In genomic region chr22:49437356-49437755, GRCh38 we compare ENCODE assay signal across 34 cellular contexts.
"Had no signal": no experiment of that assay in that cellular context is flagged by ENCODE, and none has a peak within 500 bp of the region (broad histone marks: within the 10 kb centered on the region; RNA-seq: fewer than 3 reads in every experiment).

No MANE protein-coding gene starts in this region.

- DNase-seq: activated B cell treated with CpG ODN at 0.5 μM for 24 hours; activated CD4-positive, alpha-beta memory T cell treated with anti-CD3 and anti-CD28 coated beads, Interleukin-2, amount 10 ng/mL, durations not matched to agents 7 days and 5 days; activated CD4-positive, alpha-beta T cell treated with anti-CD3 and anti-CD28 coated beads for 1 hour; activated CD4-positive, alpha-beta T cell treated with anti-CD3 and anti-CD28 coated beads for 36 hours; activated CD4-positive, alpha-beta T cell treated with anti-CD3 and anti-CD28 coated beads for 48 hours; activated CD4-positive, alpha-beta T cell treated with anti-CD3 and anti-CD28 coated beads, Interleukin-2, amount 10 ng/mL, durations not matched to agents 7 days and 5 days; activated CD4-positive, alpha-beta T cell treated with anti-CD3 and anti-CD28 coated beads, Interleukin-2, amount 50 U/mL, for 48 hours; activated CD8-positive, alpha-beta memory T cell treated with anti-CD3 and anti-CD28 coated beads for 24 hours; activated CD8-positive, alpha-beta memory T cell treated with anti-CD3 and anti-CD28 coated beads, Interleukin-2, amount 10 ng/mL, durations not matched to agents 7 days and 5 days; activated CD8-positive, alpha-beta memory T cell treated with anti-CD3 and anti-CD28 coated beads, Interleukin-2, amount 50 U/mL, for 48 hours; activated CD8-positive, alpha-beta T cell treated with anti-CD3 and anti-CD28 coated beads, Interleukin-2, amount 10 ng/mL, durations not matched to agents 7 days and 5 days; activated gamma-delta T cell; activated naive CD4-positive, alpha-beta T cell treated with anti-CD3 and anti-CD28 coated beads, Interleukin-2, amount 10 ng/mL, durations not matched to agents 7 days and 5 days; activated naive CD4-positive, alpha-beta T cell treated with Interleukin-2 at 50 U/mL for 16 hours; activated naive CD8-positive, alpha-beta T cell treated with anti-CD3 and anti-CD28 coated beads, Interleukin-2, amount 10 ng/mL, durations not matched to agents 7 days and 5 days; activated naive CD8-positive, alpha-beta T cell treated with anti-CD3 and anti-CD28 coated beads, Interleukin-2, amount 50 U/mL, for 24 hours; activated T-cell treated with anti-CD3 and anti-CD28 coated beads, Interleukin-2, amount 50 U/mL, for 24 hours; activated T-cell treated with anti-CD3 and anti-CD28 coated beads, Interleukin-2, amount 50 U/mL, for 48 hours; amygdala; anterior cingulate cortex; cerebellar nuclear complex; T-helper 1 cell; T-helper 2 cell; T-helper 9 cell had no signal

- H3K4me3 Mint-ChIP-seq: activated B cell treated with CpG ODN at 0.5 μM for 24 hours; activated CD4-positive, alpha-beta memory T cell treated with anti-CD3 and anti-CD28 coated beads, Interleukin-2, amount 10 ng/mL, durations not matched to agents 7 days and 5 days; activated CD4-positive, alpha-beta T cell treated with anti-CD3 and anti-CD28 coated beads for 36 hours; activated CD4-positive, alpha-beta T cell treated with anti-CD3 and anti-CD28 coated beads, Interleukin-2, amount 10 ng/mL, durations not matched to agents 7 days and 5 days; activated CD8-positive, alpha-beta memory T cell treated with anti-CD3 and anti-CD28 coated beads, Interleukin-2, amount 10 ng/mL, durations not matched to agents 7 days and 5 days; activated CD8-positive, alpha-beta T cell treated with anti-CD3 and anti-CD28 coated beads, Interleukin-2, amount 10 ng/mL, durations not matched to agents 7 days and 5 days; activated naive CD4-positive, alpha-beta T cell treated with anti-CD3 and anti-CD28 coated beads, Interleukin-2, amount 10 ng/mL, durations not matched to agents 7 days and 5 days; activated naive CD4-positive, alpha-beta T cell treated with anti-CD3 and anti-CD28 coated beads, Interleukin-2, amount 50 U/mL, for 24 hours; activated naive CD8-positive, alpha-beta T cell; activated naive CD8-positive, alpha-beta T cell treated with anti-CD3 and anti-CD28 coated beads, Interleukin-2, amount 10 ng/mL, durations not matched to agents 7 days and 5 days; activated naive CD8-positive, alpha-beta T cell treated with anti-CD3 and anti-CD28 coated beads, Interleukin-2, amount 50 U/mL, for 24 hours; activated T-cell treated with anti-CD3 and anti-CD28 coated beads, Interleukin-2, amount 50 U/mL, for 24 hours; brain; central memory CD8-positive, alpha-beta T cell; T-helper 1 cell treated with Interleukin-12 subunit alpha and Interleukin-12 subunit beta and Interleukin-4 antibody, amounts not matched to agents 30 μg/mL and 1 μg/mL, for 36 hours; T-helper 2 cell treated with Interferon-gamma antibody and Interleukin-4, amounts not matched to agents 5 μg/mL and 100 μg/mL, for 36 hours had no signal

- ATAC-seq: activated CD4-positive, alpha-beta T cell treated with anti-CD3 and anti-CD28 coated beads for 36 hours; activated CD8-positive, alpha-beta memory T cell treated with anti-CD3 and anti-CD28 coated beads, Interleukin-2, amount 10 ng/mL, durations not matched to agents 7 days and 5 days; activated CD8-positive, alpha-beta T cell treated with anti-CD3 and anti-CD28 coated beads, Interleukin-2, amount 10 ng/mL, durations not matched to agents 7 days and 5 days; activated naive CD8-positive, alpha-beta T cell treated with anti-CD3 and anti-CD28 coated beads, Interleukin-2, amount 50 U/mL, for 24 hours had no signal

- H3K36me3 ChIP-seq: ascending aorta, cardiac muscle cell had no signal

- H3K4me3 ChIP-seq: ascending aorta, cardiac muscle cell had no signal

- H3K4me1 ChIP-seq: ascending aorta had no signal

- H3K4me1 Mint-ChIP-seq: activated B cell treated with CpG ODN at 0.5 μM for 24 hours; activated CD4-positive, alpha-beta memory T cell treated with anti-CD3 and anti-CD28 coated beads, Interleukin-2, amount 10 ng/mL, durations not matched to agents 7 days and 5 days; activated CD4-positive, alpha-beta T cell treated with anti-CD3 and anti-CD28 coated beads for 36 hours; activated CD4-positive, alpha-beta T cell treated with anti-CD3 and anti-CD28 coated beads, Interleukin-2, amount 10 ng/mL, durations not matched to agents 7 days and 5 days; activated CD8-positive, alpha-beta memory T cell treated with anti-CD3 and anti-CD28 coated beads, Interleukin-2, amount 10 ng/mL, durations not matched to agents 7 days and 5 days; activated naive CD4-positive, alpha-beta T cell treated with anti-CD3 and anti-CD28 coated beads, Interleukin-2, amount 10 ng/mL, durations not matched to agents 7 days and 5 days; activated naive CD4-positive, alpha-beta T cell treated with anti-CD3 and anti-CD28 coated beads, Interleukin-2, amount 50 U/mL, for 24 hours; activated naive CD8-positive, alpha-beta T cell treated with anti-CD3 and anti-CD28 coated beads, Interleukin-2, amount 10 ng/mL, durations not matched to agents 7 days and 5 days; activated naive CD8-positive, alpha-beta T cell treated with anti-CD3 and anti-CD28 coated beads, Interleukin-2, amount 50 U/mL, for 24 hours; central memory CD8-positive, alpha-beta T cell had no signal

- H3K27me3 Mint-ChIP-seq: activated CD4-positive, alpha-beta memory T cell treated with anti-CD3 and anti-CD28 coated beads, Interleukin-2, amount 10 ng/mL, durations not matched to agents 7 days and 5 days; activated CD4-positive, alpha-beta T cell treated with anti-CD3 and anti-CD28 coated beads for 36 hours; activated CD4-positive, alpha-beta T cell treated with anti-CD3 and anti-CD28 coated beads, Interleukin-2, amount 10 ng/mL, durations not matched to agents 7 days and 5 days; activated CD8-positive, alpha-beta memory T cell treated with anti-CD3 and anti-CD28 coated beads, Interleukin-2, amount 10 ng/mL, durations not matched to agents 7 days and 5 days; activated naive CD4-positive, alpha-beta T cell treated with anti-CD3 and anti-CD28 coated beads, Interleukin-2, amount 10 ng/mL, durations not matched to agents 7 days and 5 days; activated naive CD8-positive, alpha-beta T cell treated with anti-CD3 and anti-CD28 coated beads, Interleukin-2, amount 10 ng/mL, durations not matched to agents 7 days and 5 days; activated T-cell treated with anti-CD3 and anti-CD28 coated beads, Interleukin-2, amount 50 U/mL, for 24 hours had no signal

- H3K27ac ChIP-seq: ascending aorta, cardiac muscle cell, VCaP had no signal

- H3K27ac Mint-ChIP-seq: activated B cell treated with CpG ODN at 0.5 μM for 24 hours; activated CD4-positive, alpha-beta memory T cell treated with anti-CD3 and anti-CD28 coated beads, Interleukin-2, amount 10 ng/mL, durations not matched to agents 7 days and 5 days; activated CD4-positive, alpha-beta T cell treated with anti-CD3 and anti-CD28 coated beads for 36 hours; activated CD4-positive, alpha-beta T cell treated with anti-CD3 and anti-CD28 coated beads, Interleukin-2, amount 10 ng/mL, durations not matched to agents 7 days and 5 days; activated CD8-positive, alpha-beta memory T cell treated with anti-CD3 and anti-CD28 coated beads, Interleukin-2, amount 10 ng/mL, durations not matched to agents 7 days and 5 days; activated CD8-positive, alpha-beta T cell treated with anti-CD3 and anti-CD28 coated beads, Interleukin-2, amount 10 ng/mL, durations not matched to agents 7 days and 5 days; activated naive CD4-positive, alpha-beta T cell treated with anti-CD3 and anti-CD28 coated beads, Interleukin-2, amount 10 ng/mL, durations not matched to agents 7 days and 5 days; activated naive CD4-positive, alpha-beta T cell treated with anti-CD3 and anti-CD28 coated beads, Interleukin-2, amount 50 U/mL, for 24 hours; activated naive CD8-positive, alpha-beta T cell; activated naive CD8-positive, alpha-beta T cell treated with anti-CD3 and anti-CD28 coated beads, Interleukin-2, amount 10 ng/mL, durations not matched to agents 7 days and 5 days; activated naive CD8-positive, alpha-beta T cell treated with anti-CD3 and anti-CD28 coated beads, Interleukin-2, amount 50 U/mL, for 24 hours; activated T-cell treated with anti-CD3 and anti-CD28 coated beads, Interleukin-2, amount 50 U/mL, for 24 hours; activated T-helper 2 cell treated with anti-CD3 and anti-CD28 coated beads, Interferon-gamma antibody, Interleukin-2, Interleukin-4, amounts not matched to agents 10 μg/mL and 5 μg/mL and 100 μg/mL, durations not matched to agents 14 hours and 24 hours and 36 hours; T-helper 1 cell treated with Interleukin-12 subunit alpha and Interleukin-12 subunit beta and Interleukin-4 antibody, amounts not matched to agents 30 μg/mL and 1 μg/mL, for 36 hours; T-helper 2 cell treated with Interferon-gamma antibody and Interleukin-4, amounts not matched to agents 5 μg/mL and 100 μg/mL, for 36 hours had no signal

- H3K9me3 Mint-ChIP-seq: activated CD4-positive, alpha-beta memory T cell treated with anti-CD3 and anti-CD28 coated beads, Interleukin-2, amount 10 ng/mL, durations not matched to agents 7 days and 5 days; activated CD4-positive, alpha-beta T cell treated with anti-CD3 and anti-CD28 coated beads, Interleukin-2, amount 10 ng/mL, durations not matched to agents 7 days and 5 days; activated naive CD4-positive, alpha-beta T cell treated with anti-CD3 and anti-CD28 coated beads, Interleukin-2, amount 10 ng/mL, durations not matched to agents 7 days and 5 days; activated naive CD4-positive, alpha-beta T cell treated with anti-CD3 and anti-CD28 coated beads, Interleukin-2, amount 50 U/mL, for 24 hours; activated naive CD8-positive, alpha-beta T cell treated with anti-CD3 and anti-CD28 coated beads, Interleukin-2, amount 10 ng/mL, durations not matched to agents 7 days and 5 days; activated naive CD8-positive, alpha-beta T cell treated with anti-CD3 and anti-CD28 coated beads, Interleukin-2, amount 50 U/mL, for 24 hours; activated T-helper 2 cell treated with anti-CD3 and anti-CD28 coated beads, Interferon-gamma antibody, Interleukin-2, Interleukin-4, amounts not matched to agents 10 μg/mL and 5 μg/mL and 100 μg/mL, durations not matched to agents 14 hours and 24 hours and 36 hours; central memory CD8-positive, alpha-beta T cell; T-helper 1 cell treated with Interleukin-12 subunit alpha and Interleukin-12 subunit beta and Interleukin-4 antibody, amounts not matched to agents 30 μg/mL and 1 μg/mL, for 36 hours; T-helper 2 cell treated with Interferon-gamma antibody and Interleukin-4, amounts not matched to agents 5 μg/mL and 100 μg/mL, for 36 hours had no signal

- H3K36me3 Mint-ChIP-seq: activated CD8-positive, alpha-beta memory T cell treated with anti-CD3 and anti-CD28 coated beads, Interleukin-2, amount 10 ng/mL, durations not matched to agents 7 days and 5 days; activated naive CD4-positive, alpha-beta T cell treated with anti-CD3 and anti-CD28 coated beads, Interleukin-2, amount 10 ng/mL, durations not matched to agents 7 days and 5 days; activated naive CD4-positive, alpha-beta T cell treated with anti-CD3 and anti-CD28 coated beads, Interleukin-2, amount 50 U/mL, for 24 hours; activated naive CD8-positive, alpha-beta T cell treated with anti-CD3 and anti-CD28 coated beads, Interleukin-2, amount 10 ng/mL, durations not matched to agents 7 days and 5 days; brain had no signal

- H3K27me3 ChIP-seq: ascending aorta, cardiac muscle cell had no signal
